ENCODE assay signal across 1 cellular context in the genomic region with DNA sequence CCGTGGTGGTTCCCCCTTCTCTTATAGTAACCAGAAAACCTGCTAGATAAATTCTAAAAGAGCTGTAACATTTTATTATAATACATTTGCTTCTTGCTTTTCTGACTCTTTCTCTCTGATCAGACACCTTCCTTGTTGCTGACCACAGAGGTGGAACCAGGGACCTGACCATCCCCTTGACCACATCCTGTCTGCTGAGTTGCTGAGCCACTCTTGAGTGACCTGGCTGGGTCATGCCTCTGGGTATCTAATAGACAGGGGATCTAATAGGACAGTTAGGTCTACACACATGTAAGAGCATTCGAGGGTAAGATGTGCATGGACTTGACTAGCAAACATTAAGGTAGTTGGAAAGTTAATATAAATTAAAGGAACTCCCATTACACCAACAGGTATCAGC.
TF ChIP-seq lines count a peak whose summit lies in the region.

No MANE protein-coding gene starts in this region.

TF ChIP-seq in HepG2, 621 proteins besides CTCF, POLR2A, EP300 and RAD21 (continued from another document):
- TF ChIP-seq, protein P1, sequence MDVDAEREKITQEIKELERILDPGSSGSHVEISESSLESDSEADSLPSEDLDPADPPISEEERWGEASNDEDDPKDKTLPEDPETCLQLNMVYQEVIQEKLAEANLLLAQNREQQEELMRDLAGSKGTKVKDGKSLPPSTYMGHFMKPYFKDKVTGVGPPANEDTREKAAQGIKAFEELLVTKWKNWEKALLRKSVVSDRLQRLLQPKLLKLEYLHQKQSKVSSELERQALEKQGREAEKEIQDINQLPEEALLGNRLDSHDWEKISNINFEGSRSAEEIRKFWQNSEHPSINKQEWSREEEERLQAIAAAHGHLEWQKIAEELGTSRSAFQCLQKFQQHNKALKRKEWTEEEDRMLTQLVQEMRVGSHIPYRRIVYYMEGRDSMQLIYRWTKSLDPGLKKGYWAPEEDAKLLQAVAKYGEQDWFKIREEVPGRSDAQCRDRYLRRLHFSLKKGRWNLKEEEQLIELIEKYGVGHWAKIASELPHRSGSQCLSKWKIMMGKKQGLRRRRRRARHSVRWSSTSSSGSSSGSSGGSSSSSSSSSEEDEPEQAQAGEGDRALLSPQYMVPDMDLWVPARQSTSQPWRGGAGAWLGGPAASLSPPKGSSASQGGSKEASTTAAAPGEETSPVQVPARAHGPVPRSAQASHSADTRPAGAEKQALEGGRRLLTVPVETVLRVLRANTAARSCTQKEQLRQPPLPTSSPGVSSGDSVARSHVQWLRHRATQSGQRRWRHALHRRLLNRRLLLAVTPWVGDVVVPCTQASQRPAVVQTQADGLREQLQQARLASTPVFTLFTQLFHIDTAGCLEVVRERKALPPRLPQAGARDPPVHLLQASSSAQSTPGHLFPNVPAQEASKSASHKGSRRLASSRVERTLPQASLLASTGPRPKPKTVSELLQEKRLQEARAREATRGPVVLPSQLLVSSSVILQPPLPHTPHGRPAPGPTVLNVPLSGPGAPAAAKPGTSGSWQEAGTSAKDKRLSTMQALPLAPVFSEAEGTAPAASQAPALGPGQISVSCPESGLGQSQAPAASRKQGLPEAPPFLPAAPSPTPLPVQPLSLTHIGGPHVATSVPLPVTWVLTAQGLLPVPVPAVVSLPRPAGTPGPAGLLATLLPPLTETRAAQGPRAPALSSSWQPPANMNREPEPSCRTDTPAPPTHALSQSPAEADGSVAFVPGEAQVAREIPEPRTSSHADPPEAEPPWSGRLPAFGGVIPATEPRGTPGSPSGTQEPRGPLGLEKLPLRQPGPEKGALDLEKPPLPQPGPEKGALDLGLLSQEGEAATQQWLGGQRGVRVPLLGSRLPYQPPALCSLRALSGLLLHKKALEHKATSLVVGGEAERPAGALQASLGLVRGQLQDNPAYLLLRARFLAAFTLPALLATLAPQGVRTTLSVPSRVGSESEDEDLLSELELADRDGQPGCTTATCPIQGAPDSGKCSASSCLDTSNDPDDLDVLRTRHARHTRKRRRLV (CRISPR knock-in tag; IDR thresholded peaks at IDR 0.05), result no peak
- TF ChIP-seq CBX2 (IDR thresholded peaks at IDR 0.05; ENCODE audit: low read depth, low read length) (no peak), CBX2 (CRISPR knock-in tag; IDR thresholded peaks at IDR 0.05; ENCODE audit: low read depth) (no peak), HOXA5 (CRISPR knock-in tag; IDR thresholded peaks at IDR 0.05) (no peak), ZNF782 (CRISPR knock-in tag; IDR thresholded peaks at IDR 0.05; ENCODE audit: borderline replicate concordance) (no peak), GATAD2A (CRISPR knock-in tag; IDR thresholded peaks at IDR 0.05) (no peak)
- TF ChIP-seq, protein P2, sequence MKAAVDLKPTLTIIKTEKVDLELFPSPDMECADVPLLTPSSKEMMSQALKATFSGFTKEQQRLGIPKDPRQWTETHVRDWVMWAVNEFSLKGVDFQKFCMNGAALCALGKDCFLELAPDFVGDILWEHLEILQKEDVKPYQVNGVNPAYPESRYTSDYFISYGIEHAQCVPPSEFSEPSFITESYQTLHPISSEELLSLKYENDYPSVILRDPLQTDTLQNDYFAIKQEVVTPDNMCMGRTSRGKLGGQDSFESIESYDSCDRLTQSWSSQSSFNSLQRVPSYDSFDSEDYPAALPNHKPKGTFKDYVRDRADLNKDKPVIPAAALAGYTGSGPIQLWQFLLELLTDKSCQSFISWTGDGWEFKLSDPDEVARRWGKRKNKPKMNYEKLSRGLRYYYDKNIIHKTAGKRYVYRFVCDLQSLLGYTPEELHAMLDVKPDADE (CRISPR knock-in tag; IDR thresholded peaks at IDR 0.05), result no peak
- TF ChIP-seq, protein P3, sequence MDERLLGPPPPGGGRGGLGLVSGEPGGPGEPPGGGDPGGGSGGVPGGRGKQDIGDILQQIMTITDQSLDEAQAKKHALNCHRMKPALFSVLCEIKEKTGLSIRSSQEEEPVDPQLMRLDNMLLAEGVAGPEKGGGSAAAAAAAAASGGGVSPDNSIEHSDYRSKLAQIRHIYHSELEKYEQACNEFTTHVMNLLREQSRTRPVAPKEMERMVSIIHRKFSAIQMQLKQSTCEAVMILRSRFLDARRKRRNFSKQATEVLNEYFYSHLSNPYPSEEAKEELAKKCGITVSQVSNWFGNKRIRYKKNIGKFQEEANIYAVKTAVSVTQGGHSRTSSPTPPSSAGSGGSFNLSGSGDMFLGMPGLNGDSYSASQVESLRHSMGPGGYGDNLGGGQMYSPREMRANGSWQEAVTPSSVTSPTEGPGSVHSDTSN (CRISPR knock-in tag; IDR thresholded peaks at IDR 0.05), result no peak
- TF ChIP-seq, protein P4, sequence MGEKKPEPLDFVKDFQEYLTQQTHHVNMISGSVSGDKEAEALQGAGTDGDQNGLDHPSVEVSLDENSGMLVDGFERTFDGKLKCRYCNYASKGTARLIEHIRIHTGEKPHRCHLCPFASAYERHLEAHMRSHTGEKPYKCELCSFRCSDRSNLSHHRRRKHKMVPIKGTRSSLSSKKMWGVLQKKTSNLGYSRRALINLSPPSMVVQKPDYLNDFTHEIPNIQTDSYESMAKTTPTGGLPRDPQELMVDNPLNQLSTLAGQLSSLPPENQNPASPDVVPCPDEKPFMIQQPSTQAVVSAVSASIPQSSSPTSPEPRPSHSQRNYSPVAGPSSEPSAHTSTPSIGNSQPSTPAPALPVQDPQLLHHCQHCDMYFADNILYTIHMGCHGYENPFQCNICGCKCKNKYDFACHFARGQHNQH (CRISPR knock-in tag; IDR thresholded peaks at IDR 0.05), result no peak
- TF ChIP-seq, protein P5, sequence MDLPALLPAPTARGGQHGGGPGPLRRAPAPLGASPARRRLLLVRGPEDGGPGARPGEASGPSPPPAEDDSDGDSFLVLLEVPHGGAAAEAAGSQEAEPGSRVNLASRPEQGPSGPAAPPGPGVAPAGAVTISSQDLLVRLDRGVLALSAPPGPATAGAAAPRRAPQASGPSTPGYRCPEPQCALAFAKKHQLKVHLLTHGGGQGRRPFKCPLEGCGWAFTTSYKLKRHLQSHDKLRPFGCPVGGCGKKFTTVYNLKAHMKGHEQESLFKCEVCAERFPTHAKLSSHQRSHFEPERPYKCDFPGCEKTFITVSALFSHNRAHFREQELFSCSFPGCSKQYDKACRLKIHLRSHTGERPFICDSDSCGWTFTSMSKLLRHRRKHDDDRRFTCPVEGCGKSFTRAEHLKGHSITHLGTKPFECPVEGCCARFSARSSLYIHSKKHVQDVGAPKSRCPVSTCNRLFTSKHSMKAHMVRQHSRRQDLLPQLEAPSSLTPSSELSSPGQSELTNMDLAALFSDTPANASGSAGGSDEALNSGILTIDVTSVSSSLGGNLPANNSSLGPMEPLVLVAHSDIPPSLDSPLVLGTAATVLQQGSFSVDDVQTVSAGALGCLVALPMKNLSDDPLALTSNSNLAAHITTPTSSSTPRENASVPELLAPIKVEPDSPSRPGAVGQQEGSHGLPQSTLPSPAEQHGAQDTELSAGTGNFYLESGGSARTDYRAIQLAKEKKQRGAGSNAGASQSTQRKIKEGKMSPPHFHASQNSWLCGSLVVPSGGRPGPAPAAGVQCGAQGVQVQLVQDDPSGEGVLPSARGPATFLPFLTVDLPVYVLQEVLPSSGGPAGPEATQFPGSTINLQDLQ (CRISPR knock-in tag; IDR thresholded peaks at IDR 0.05), result no peak
- TF ChIP-seq, protein P6, sequence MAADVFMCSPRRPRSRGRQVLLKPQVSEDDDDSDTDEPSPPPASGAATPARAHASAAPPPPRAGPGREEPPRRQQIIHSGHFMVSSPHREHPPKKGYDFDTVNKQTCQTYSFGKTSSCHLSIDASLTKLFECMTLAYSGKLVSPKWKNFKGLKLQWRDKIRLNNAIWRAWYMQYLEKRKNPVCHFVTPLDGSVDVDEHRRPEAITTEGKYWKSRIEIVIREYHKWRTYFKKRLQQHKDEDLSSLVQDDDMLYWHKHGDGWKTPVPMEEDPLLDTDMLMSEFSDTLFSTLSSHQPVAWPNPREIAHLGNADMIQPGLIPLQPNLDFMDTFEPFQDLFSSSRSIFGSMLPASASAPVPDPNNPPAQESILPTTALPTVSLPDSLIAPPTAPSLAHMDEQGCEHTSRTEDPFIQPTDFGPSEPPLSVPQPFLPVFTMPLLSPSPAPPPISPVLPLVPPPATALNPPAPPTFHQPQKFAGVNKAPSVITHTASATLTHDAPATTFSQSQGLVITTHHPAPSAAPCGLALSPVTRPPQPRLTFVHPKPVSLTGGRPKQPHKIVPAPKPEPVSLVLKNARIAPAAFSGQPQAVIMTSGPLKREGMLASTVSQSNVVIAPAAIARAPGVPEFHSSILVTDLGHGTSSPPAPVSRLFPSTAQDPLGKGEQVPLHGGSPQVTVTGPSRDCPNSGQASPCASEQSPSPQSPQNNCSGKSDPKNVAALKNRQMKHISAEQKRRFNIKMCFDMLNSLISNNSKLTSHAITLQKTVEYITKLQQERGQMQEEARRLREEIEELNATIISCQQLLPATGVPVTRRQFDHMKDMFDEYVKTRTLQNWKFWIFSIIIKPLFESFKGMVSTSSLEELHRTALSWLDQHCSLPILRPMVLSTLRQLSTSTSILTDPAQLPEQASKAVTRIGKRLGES (CRISPR knock-in tag; IDR thresholded peaks at IDR 0.05; ENCODE audit: borderline replicate concordance), result no peak
